In the genomic region with DNA sequence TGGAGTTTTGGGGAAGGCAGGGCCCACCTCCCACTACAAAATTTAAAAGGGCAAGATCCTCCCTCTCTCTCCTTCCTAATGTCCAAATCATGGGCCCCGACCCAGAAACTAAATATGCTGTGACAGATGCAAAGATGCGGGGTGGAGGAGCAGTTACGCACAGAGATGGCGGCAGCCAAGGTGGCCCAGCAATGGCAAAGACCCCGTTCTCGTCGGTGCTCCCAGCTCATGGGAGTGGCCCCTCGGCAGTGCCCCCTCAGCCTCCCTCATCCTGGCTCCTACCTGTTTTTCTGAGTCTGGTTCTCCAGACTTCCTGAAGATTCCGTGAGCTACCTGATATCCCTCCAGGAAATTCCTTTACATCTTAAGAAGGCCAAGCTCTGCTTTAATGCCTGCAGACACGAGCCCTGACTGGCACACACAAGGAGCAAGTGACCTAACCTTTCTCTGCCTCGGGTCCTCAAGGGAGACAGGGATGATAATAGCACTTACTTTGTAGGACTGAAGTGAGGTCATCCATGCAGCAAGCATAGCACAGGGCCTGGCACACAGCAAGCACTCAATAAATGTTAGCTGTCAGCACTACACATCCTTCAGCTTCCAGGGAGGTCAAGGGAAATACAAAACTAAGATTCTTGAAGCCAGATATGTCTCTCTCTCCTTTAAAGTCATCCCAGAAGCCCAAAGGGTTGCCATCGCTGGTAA, we compare ENCODE assay signal across 20 cellular contexts.
A peak's percentile ranks its signal among the peaks of the same experiment; 100 is the strongest.
DNase-seq lines count a peak whose midpoint lies in the region; ATAC-seq and TF ChIP-seq lines count a peak whose summit lies in the region.
"Had no signal": no experiment of that assay in that cellular context is flagged by ENCODE, and none has a peak within 500 bp of the region (broad histone marks: within the 10 kb centered on the region; RNA-seq: fewer than 3 reads in every experiment).

No MANE protein-coding gene starts in this region.

- no peak overlapping the region for H3K4me2 ChIP-seq in neuronal stem cell (ENCODE audit: insufficient read depth, low read length, poor library complexity, severe bottlenecking)
- H3K4me2 ChIP-seq: BLaER1 had no signal

- H3K9me3 Mint-ChIP-seq in endothelial cell (ENCODE audit: unreplicated experiment) (peaks cover 4% of the 10 kb centered on the region), nephron progenitor cell (no peaks in the 10 kb centered on the region)
- H3K9me3 Mint-ChIP-seq: CD4-positive, CD25-positive, alpha-beta regulatory T cell; CD8-positive, alpha-beta T cell had no signal

- H3K27me3 Mint-ChIP-seq in endothelial cell (ENCODE audit: unreplicated experiment) (peaks cover 9% of the 10 kb centered on the region), nephron progenitor cell (ENCODE audit: low read depth, poor library complexity) (peaks cover 19% of the 10 kb centered on the region)
- H3K27me3 Mint-ChIP-seq: CD4-positive, CD25-positive, alpha-beta regulatory T cell had no signal

- H2BK12ac ChIP-seq in neuronal stem cell (ENCODE audit: low read length) = no peak overlapping the region

- H3K36me3 Mint-ChIP-seq in endothelial cell (ENCODE audit: low read depth, unreplicated experiment) (peaks cover 4% of the 10 kb centered on the region), nephron progenitor cell (ENCODE audit: low read depth) (no peaks in the 10 kb centered on the region)
- H3K36me3 Mint-ChIP-seq: CD4-positive, CD25-positive, alpha-beta regulatory T cell; CD8-positive, alpha-beta T cell had no signal

- H2BK15ac ChIP-seq in neuronal stem cell (ENCODE audit: low read length) = no peak overlapping the region

- TF ChIP-seq CTCF in HEK293 (tag by site-specific recombination; IDR thresholded peaks at IDR 0.05) (no peak), endothelial cell (IDR thresholded peaks at IDR 0.05; ENCODE audit: unreplicated experiment) (no peak), psoas muscle (IDR thresholded peaks at IDR 0.05) (no peak), nephron progenitor cell (IDR thresholded peaks at IDR 0.05) (no peak)

- H3K9me3 ChIP-seq in HEK293 (ENCODE audit: control insufficient read depth, insufficient read depth, low read depth, low read length) = no peaks in the 10 kb centered on the region
- H3K9me3 ChIP-seq in neuronal stem cell (replicated peaks in 1 of 2; ENCODE audit: control insufficient read depth in 2 of 2, insufficient read depth in 1 of 2, low read depth in 1 of 2, low read length in 2 of 2) = no peaks in the 10 kb centered on the region
- H3K9me3 ChIP-seq in psoas muscle = no peaks in the 10 kb centered on the region
- H3K9me3 ChIP-seq: BLaER1, Caco-2 had no signal

- no CpG with 5 or more reads among the region's 12 CpGs for WGBS in neuronal stem cell (ENCODE audit: extremely low coverage in 2 of 2, insufficient read length in 2 of 2, insufficient replicate concordance in 1 of 2), 2 donors
- 53 to 73% (median 61%) methylated on average over 12 of the region's 12 CpGs for WGBS in psoas muscle, 3 donors

- H2AK5ac ChIP-seq in neuronal stem cell (ENCODE audit: low read depth, low read length) = no peak overlapping the region

- no peak overlapping the region for H3K14ac ChIP-seq in neuronal stem cell (ENCODE audit: low read length)

- H3K4me1 Mint-ChIP-seq in endothelial cell (ENCODE audit: unreplicated experiment) (peaks cover 19% of the 10 kb centered on the region), nephron progenitor cell (peaks cover 52% of the 10 kb centered on the region)
- H3K4me1 Mint-ChIP-seq: B cell had no signal

- H3K36me3 ChIP-seq in HEK293 (ENCODE audit: control insufficient read depth in 2 of 2, insufficient read depth in 1 of 2, low read length in 2 of 2) (no peaks in the 10 kb centered on the region), neuronal stem cell (replicated peaks in 1 of 2; ENCODE audit: control insufficient read depth in 2 of 2, insufficient read depth in 2 of 2, low read length in 2 of 2) (no peaks in the 10 kb centered on the region), psoas muscle (ENCODE audit: insufficient read depth in 1 of 2, low read depth in 1 of 2) (no peaks in the 10 kb centered on the region)
- H3K36me3 ChIP-seq: BLaER1 had no signal

- H3K4ac ChIP-seq in neuronal stem cell (ENCODE audit: low read length) = no peak overlapping the region

- POLR2A ChIA-PET in HEK293 (lab: Yijun Ruan, JAX) = interaction anchor here (0.6 kb wide), 1 partner anchor 50 kb away, joined by 3 read pairs; no protein-coding TSS in a partner anchor

- H3K27ac ChIP-seq in HEK293 (ENCODE audit: extremely low read depth, low read depth, low read length) = no peak overlapping the region
- no peak overlapping the region for H3K27ac ChIP-seq in neuronal stem cell (replicated peaks; ENCODE audit: low read length)
- peak overlapping the region; percentile 23 for H3K27ac ChIP-seq in psoas muscle
- H3K27ac ChIP-seq: 22Rv1, BLaER1, C4-2B had no signal

- no peak overlapping the region for H3K18ac ChIP-seq in neuronal stem cell (ENCODE audit: low read length)

- H3K4me3 ChIP-seq in HEK293 (ENCODE audit: low read depth, low read length) (no peak overlapping the region), neuronal stem cell (ENCODE audit: low read length in 2 of 2) (no peak overlapping the region), psoas muscle (no peak overlapping the region)
- H3K4me3 ChIP-seq: BLaER1 had no signal

- no peak overlapping the region for H3K4me3 Mint-ChIP-seq in endothelial cell (ENCODE audit: unreplicated experiment)
- H3K4me3 Mint-ChIP-seq in nephron progenitor cell = no peak overlapping the region
- H3K4me3 Mint-ChIP-seq: B cell; CD4-positive, CD25-positive, alpha-beta regulatory T cell; CD8-positive, alpha-beta T cell had no signal

- intact Hi-C loops in psoas muscle (cut with DNase I) = loop anchor here in 1 of 2 donors (5.0 kb wide), 1 partner anchor 100 kb away; no protein-coding TSS in a partner anchor

- H3K27ac Mint-ChIP-seq in endothelial cell (ENCODE audit: unreplicated experiment) = peak overlapping the region; percentile 26
- H3K27ac Mint-ChIP-seq in nephron progenitor cell = no peak overlapping the region
- H3K27ac Mint-ChIP-seq: B cell; CD8-positive, alpha-beta T cell had no signal

- peak overlapping the region; percentile 56 for H4K91ac ChIP-seq in neuronal stem cell (ENCODE audit: low read depth, low read length, poor library complexity)

- H2BK5ac ChIP-seq in neuronal stem cell (ENCODE audit: low read length) = no peak overlapping the region

- H3K4me1 ChIP-seq in HEK293 (ENCODE audit: control insufficient read depth, insufficient read depth, low read length) (no peaks in the 10 kb centered on the region), neuronal stem cell (ENCODE audit: control insufficient read depth in 2 of 2, insufficient read depth in 1 of 2, low read depth in 1 of 2, low read length in 2 of 2) (peaks cover 0 to 14% of the 10 kb centered on the region in 2 donors), psoas muscle (peaks cover 25% of the 10 kb centered on the region)

- H3K9ac ChIP-seq in neuronal stem cell (ENCODE audit: low read depth, low read length, poor library complexity) = no peak overlapping the region
- H3K9ac ChIP-seq: BLaER1 had no signal

- CTCF ChIA-PET in HEK293 (lab: Yijun Ruan, JAX) = interaction anchor here (0.6 to 1.2 kb wide), 2 partner anchors 20 to 100 kb away, joined by 3 to 4 read pairs; no protein-coding TSS in a partner anchor

- DNase-seq in endothelial cell (ENCODE audit: low spot score) (no peak), neuronal stem cell (ENCODE audit: low spot score) (no peak), psoas muscle (no peak), nephron progenitor cell (no peak), foreskin melanocyte (no peak)
- DNase-seq: Caco-2; CD4-positive, CD25-positive, alpha-beta regulatory T cell; CD8-positive, alpha-beta T cell; DMS153; DND-41; GOT3; H7; HCEC 1CT had no signal

- no peak overlapping the region for H2AFZ ChIP-seq in neuronal stem cell (ENCODE audit: low read length)

- no peak overlapping the region for H2BK120ac ChIP-seq in neuronal stem cell (ENCODE audit: low read depth, low read length)

- no peaks in the 10 kb centered on the region for H3K79me1 ChIP-seq in neuronal stem cell (ENCODE audit: low read depth, low read length)

- H4K8ac ChIP-seq in neuronal stem cell (ENCODE audit: low read depth, low read length) = no peak overlapping the region

- H3K27me3 ChIP-seq in neuronal stem cell (ENCODE audit: control insufficient read depth in 3 of 3, insufficient read depth in 3 of 3, low read depth in 1 of 3, low read length in 3 of 3) = peaks cover 0 to 54% (median 0%) of the 10 kb centered on the region in 3 experiments
- H3K27me3 ChIP-seq in psoas muscle (ENCODE audit: insufficient read depth in 3 of 3, low read length in 2 of 3) = no peaks in the 10 kb centered on the region
- H3K27me3 ChIP-seq: BLaER1 had no signal

- ATAC-seq in psoas muscle (peak; percentile 24 to 69 (median 52)), HG03045 (IDR thresholded peaks at IDR 0.05; ENCODE audit: unreplicated experiment) (no peak)
- no peak for ATAC-seq in activated CD4-positive, CD25-positive, alpha-beta regulatory T cell treated with anti-CD3 and anti-CD28 coated beads, Interleukin-2, amount 50 U/mL, for 24 hours
- ATAC-seq: CD8-positive, alpha-beta T cell had no signal

- no peak overlapping the region for H3K23ac ChIP-seq in neuronal stem cell (ENCODE audit: low read depth, low read length, poor library complexity)

TF ChIP-seq in HEK293, 187 proteins besides CTCF, POLR2A, EP300 and RAD21:
- no peak for TF ChIP-seq ZBTB8A (tag by site-specific recombination; IDR thresholded peaks at IDR 0.05)
- peak; percentile 41; the same call in 1 of the 2 replicates for TF ChIP-seq ZFP69B (tag by site-specific recombination; IDR thresholded peaks at IDR 0.05)
TF ChIP-seq in HEK293: peak in this region for 1.

Comparison
In these comparisons a context has a peak if more than half of its experiments do, and no peak if none do; other contexts are left out.
1. ATAC-seq: peak in psoas muscle (4 of 4); none in HG03045 (single experiment) and activated CD4-positive, CD25-positive, alpha-beta regulatory T cell treated with anti-CD3 and anti-CD28 coated beads, Interleukin-2, amount 50 U/mL, for 24 hours (0 of 2).